1 cellular context compared by ENCODE assay signal in genomic region chr16:21952793-21953540, GRCh38.
TF ChIP-seq lines count a peak whose summit lies in the region.

TSS of gene UQCRC2 (plus strand) at chr16:21953361. CDS start at chr16:21953424, 63 bp downstream.

TF ChIP-seq in A549, 52 proteins besides CTCF, POLR2A, EP300 and RAD21 (continued from another document):
- peak; percentile 61; the same call in 2 of the 3 replicates for TF ChIP-seq BCL3 (IDR thresholded peaks at IDR 0.05)
- peak; percentile 60; the same call in 1 of the 2 replicates for TF ChIP-seq E2F6 (IDR thresholded peaks at IDR 0.05; ENCODE audit: borderline replicate concordance, low read depth)
- peak; percentile 75 for TF ChIP-seq GATA3 (IDR thresholded peaks at IDR 0.05; ENCODE audit: borderline replicate concordance)
- TF ChIP-seq EHF (CRISPR knock-in tag; IDR thresholded peaks at IDR 0.05) = no peak
- TF ChIP-seq HEYL (CRISPR knock-in tag; IDR thresholded peaks at IDR 0.05) = no peak
- peak; percentile 25; the same call in 1 of the 2 replicates for TF ChIP-seq MAZ (IDR thresholded peaks at IDR 0.05; ENCODE audit: borderline replicate concordance, low read depth, low read length)
TF ChIP-seq in A549: peak in this region for 11.
